ENCODE assay signal across 15 cellular contexts in the genomic region with DNA sequence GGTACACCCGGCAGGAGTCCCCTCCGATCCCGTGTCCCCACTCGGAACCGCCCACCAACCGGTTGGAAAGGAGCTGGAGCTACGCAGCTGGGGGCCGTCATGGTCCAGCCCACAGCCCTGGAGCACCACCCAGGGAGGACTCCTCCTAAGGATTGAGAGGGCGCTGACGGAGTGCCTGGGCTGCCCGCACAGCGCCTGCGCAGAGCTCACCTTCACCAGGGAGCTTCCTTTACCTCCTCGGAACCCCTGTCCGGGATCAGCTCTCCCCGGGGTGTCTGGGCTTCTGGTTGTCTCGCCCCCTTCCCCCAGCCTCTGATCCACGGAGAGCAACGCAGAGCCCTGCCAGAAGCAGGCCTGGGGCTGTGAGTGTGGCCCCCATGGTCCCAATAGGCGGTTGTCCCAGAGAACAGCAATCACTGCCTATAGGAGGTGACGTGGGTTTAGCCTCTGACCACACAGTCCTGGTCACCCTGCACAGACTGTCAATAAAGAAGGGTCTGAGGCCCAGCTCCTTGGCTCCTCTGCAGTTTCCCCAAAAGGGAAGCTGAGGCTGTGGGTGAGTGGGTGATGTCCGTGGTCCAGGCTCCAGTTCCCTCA. TPM values are rescaled to one million over a fixed set of nuclear protein-coding genes. Genes with fewer than 3 reads are reported as not detected.
DNase-seq lines count a peak whose midpoint lies in the region; ATAC-seq, FAIRE-seq and TF ChIP-seq lines count a peak whose summit lies in the region.
"Had no signal": no experiment of that assay in that cellular context is flagged by ENCODE, and none has a peak within 500 bp of the region (broad histone marks: within the 10 kb centered on the region; RNA-seq: fewer than 3 reads in every experiment).

No MANE protein-coding gene starts in this region.

- no peak overlapping the region; a peak in 1 of 7 replicates for H3K27ac Mint-ChIP-seq in H9
- H3K27ac Mint-ChIP-seq in naive B cell: peak overlapping the region in 1 of 6 donors; percentile 3
- H3K27ac Mint-ChIP-seq: activated CD4-positive, alpha-beta T cell treated with anti-CD3 and anti-CD28 coated beads for 36 hours; activated naive CD4-positive, alpha-beta T cell treated with anti-CD3 and anti-CD28 coated beads, Interleukin-2, amount 50 U/mL, for 24 hours; nephron had no signal

- POLR2A ChIA-PET in H1 (lab: Charles Lee; ENCODE audit: partially characterized antibody): interaction anchor here (0.6 to 7.0 kb wide), 15 partner anchors 9 to 45 kb away, joined by 3 to 57 read pairs (median 5); a partner anchor contains a TSS

- H3K79me2 ChIP-seq in H9 (ENCODE audit: insufficient read depth, low read length) (no peaks in the 10 kb centered on the region), H1 (ENCODE audit: control insufficient read depth in 1 of 2, insufficient read depth in 2 of 2, low read length in 2 of 2) (peaks cover 0 to 44% of the 10 kb centered on the region in 2 experiments; a peak in 2 of 4 replicates)

- H3K9me3 Mint-ChIP-seq in H9 (peaks cover 14% of the 10 kb centered on the region in 2 experiments), naive B cell (peaks cover 2 to 22% (median 8%) of the 10 kb centered on the region in 7 donors)
- H3K9me3 Mint-ChIP-seq: activated naive CD4-positive, alpha-beta T cell treated with anti-CD3 and anti-CD28 coated beads, Interleukin-2, amount 50 U/mL, for 24 hours had no signal

- H3K56ac ChIP-seq in H9 (ENCODE audit: insufficient read length, low read depth, low read length) (no peak overlapping the region), H1 (replicated peaks; ENCODE audit: insufficient read length, low read depth, low read length) (no peak overlapping the region)

- H3K79me1 ChIP-seq in H9 (ENCODE audit: insufficient read depth, low read depth, low read length, poor library complexity, severe bottlenecking): no peaks in the 10 kb centered on the region
- H3K79me1 ChIP-seq in H1 (ENCODE audit: low read depth, low read length): peaks cover 4% of the 10 kb centered on the region

- H4K5ac ChIP-seq in H9 (ENCODE audit: insufficient read length, low read depth, low read length) (no peak overlapping the region), H1 (ENCODE audit: insufficient read length, low read depth, low read length) (peak overlapping the region; percentile 49)

- no peak overlapping the region for H4K8ac ChIP-seq in H9 (replicated peaks; ENCODE audit: insufficient read length, low read depth, low read length)
- peak overlapping the region; percentile 29; the same call in 1 of the 2 replicates for H4K8ac ChIP-seq in H1 (ENCODE audit: extremely low read depth, insufficient read depth, low read length)

- H3K9me3 ChIP-seq in H9 (ENCODE audit: control insufficient read depth, low read depth, low read length): no peaks in the 10 kb centered on the region
- H3K9me3 ChIP-seq in H1 (ENCODE audit: insufficient read depth in 2 of 2, low read depth in 1 of 2, low read length in 1 of 2): no peaks in the 10 kb centered on the region

- FAIRE-seq in H1 (lab: Jason Lieb, UNC): peak; percentile 66

- no peak overlapping the region for H2BK120ac ChIP-seq in H9 (ENCODE audit: low read depth, low read length, poor library complexity, severe bottlenecking)
- H2BK120ac ChIP-seq in H1 (replicated peaks; ENCODE audit: low read depth, low read length): peak overlapping the region; percentile 73

- no peak for ATAC-seq in naive B cell (ENCODE audit: low read depth in 2 of 2)

- H3K36me3 Mint-ChIP-seq in H9 (ENCODE audit: insufficient read depth in 1 of 3, low read depth in 3 of 3): peaks cover 9 to 50% (median 34%) of the 10 kb centered on the region in 3 experiments
- peaks cover 4 to 15% of the 10 kb centered on the region in 2 donors for H3K36me3 Mint-ChIP-seq in naive B cell
- H3K36me3 Mint-ChIP-seq: activated naive CD4-positive, alpha-beta T cell treated with anti-CD3 and anti-CD28 coated beads, Interleukin-2, amount 50 U/mL, for 24 hours had no signal

- TF ChIP-seq CTCF in H9 (conservative IDR thresholded peaks at IDR 0.05) (no peak), H1 (IDR thresholded peaks at IDR 0.05; ENCODE audit: control extremely low read depth in 1 of 3, insufficient read depth in 1 of 3, low read depth in 1 of 3, low read length in 3 of 3) (no peak)

- H3K4me2 ChIP-seq in H9 (ENCODE audit: insufficient read depth, insufficient read length, low read length): peak overlapping the region; percentile 81
- peak overlapping the region; percentile 77 to 88 for H3K4me2 ChIP-seq in H1 (ENCODE audit: insufficient read depth in 1 of 2, low read depth in 2 of 2, low read length in 2 of 2)

- no peak overlapping the region for H2BK15ac ChIP-seq in H9 (ENCODE audit: low read depth, low read length)
- H2BK15ac ChIP-seq in H1 (ENCODE audit: low read length): peak overlapping the region; percentile 72; the same call in 1 of the 2 replicates

- no peak for TF ChIP-seq RAD21 in H1 (IDR thresholded peaks at IDR 0.05 in 1 of 2, conservative IDR thresholded peaks at IDR 0.05 in 1 of 2; ENCODE audit: low read depth in 2 of 2, low read length in 2 of 2)

- peaks cover 23% of the 10 kb centered on the region for H3K23me2 ChIP-seq in H9 (ENCODE audit: insufficient read length, low read depth, low read length, poor library complexity, severe bottlenecking)
- H3K23me2 ChIP-seq in H1 (ENCODE audit: low read depth, low read length): peaks cover 23% of the 10 kb centered on the region; the same call in 1 of the 2 replicates

- peak overlapping the region; percentile 69 to 95 (median 76) for H3K4me3 ChIP-seq in H1 (ENCODE audit: extremely low read depth in 1 of 4, insufficient read depth in 2 of 4, low read depth in 3 of 4, low read length in 4 of 4)

- H3K4me1 ChIP-seq in H9 (ENCODE audit: insufficient read depth, low read length): peaks cover 8% of the 10 kb centered on the region; the same call in 1 of the 2 replicates
- peaks cover 8 to 43% (median 31%) of the 10 kb centered on the region in 4 experiments for H3K4me1 ChIP-seq in H1 (replicated peaks in 1 of 4; ENCODE audit: control insufficient read depth in 3 of 4, insufficient read depth in 4 of 4, low read length in 3 of 4)

- H3K36me3 ChIP-seq in H1 (ENCODE audit: control insufficient read depth in 2 of 4, insufficient read depth in 4 of 4, low read length in 3 of 4): peaks cover 6 to 41% (median 25%) of the 10 kb centered on the region in 4 experiments
- H3K36me3 ChIP-seq: SJSA1 had no signal

- peak in 1 of 2 experiments; percentile 28; a peak in 1 of 3 replicates for TF ChIP-seq POLR2A in H1 (IDR thresholded peaks at IDR 0.05; ENCODE audit: control extremely low read depth in 1 of 2, low read depth in 2 of 2, low read length in 2 of 2)

- CTCF ChIA-PET in H1 (lab: Charles Lee; ENCODE audit: partially characterized antibody): interaction anchor here (0.7 to 9.8 kb wide), 15 partner anchors 8 to 520 kb away, joined by 3 to 80 read pairs (median 5); a partner anchor contains a TSS

- DNase-seq in 8988T (peak; percentile 18), H9 (peak; percentile 74), H1 (ENCODE audit: low read depth in 1 of 2, low spot score in 2 of 2) (peak; percentile 56 to 83), naive B cell (no peak), NCI-H1694 treated with DMSO at 0.1 percent for 48 hours (lab: John Stamatoyannopoulos, UW) (no peak), NCI-H1436 (lab: John Stamatoyannopoulos, UW) (no peak), globus pallidus (ENCODE audit: low spot score) (no peak)
- no peak for DNase-seq in activated CD8-positive, alpha-beta memory T cell treated with anti-CD3 and anti-CD28 coated beads, Interleukin-2, amount 50 U/mL, for 48 hours
- DNase-seq: stimulated activated CD4-positive, alpha-beta T cell treated with anti-CD3 and anti-CD28 coated beads, Interleukin-1b, Interleukin-23, amount 100 ng/mL, for 48 hours had no signal

- H3K4ac ChIP-seq in H9 (ENCODE audit: low read depth, low read length): no peak overlapping the region
- H3K4ac ChIP-seq in H1 (replicated peaks; ENCODE audit: insufficient read length, low read depth, low read length): no peak overlapping the region

- H3K18ac ChIP-seq in H9 (ENCODE audit: insufficient read length, low read depth, low read length) (peak overlapping the region; percentile 36), H1 (ENCODE audit: extremely low read depth, low read length) (peak overlapping the region; percentile 99)

- H3K4me1 Mint-ChIP-seq in H9: peaks cover 54 to 56% of the 10 kb centered on the region in 2 experiments
- peaks cover 12 to 18% (median 13%) of the 10 kb centered on the region in 3 donors for H3K4me1 Mint-ChIP-seq in naive B cell

- H3K4me3 Mint-ChIP-seq in H9 (peak overlapping the region; percentile 68 to 84), naive B cell (peak overlapping the region in 6 of 8 donors; percentile 49 to 78 (median 60))
- H3K4me3 Mint-ChIP-seq: activated CD4-positive, alpha-beta T cell treated with anti-CD3 and anti-CD28 coated beads for 36 hours had no signal

- H3K9ac ChIP-seq in H9 (ENCODE audit: extremely low read depth, insufficient read length, low read length): no peak overlapping the region
- peak overlapping the region; percentile 43 to 67 (median 58); a peak in 6 of 7 replicates for H3K9ac ChIP-seq in H1 (replicated peaks in 1 of 4; ENCODE audit: extremely low read depth in 1 of 4, low read depth in 3 of 4, low read length in 3 of 4)

- H3K27me3 ChIP-seq in H9 (ENCODE audit: insufficient read depth, low read length): peaks cover 28% of the 10 kb centered on the region; the same call in 1 of the 2 replicates
- H3K27me3 ChIP-seq in H1 (replicated peaks in 1 of 4; ENCODE audit: control insufficient read depth in 3 of 4, extremely low read depth in 1 of 4, insufficient read depth in 3 of 4, low read length in 3 of 4): peaks cover 12 to 40% (median 36%) of the 10 kb centered on the region in 4 experiments

- H3K14ac ChIP-seq in H9 (ENCODE audit: insufficient read depth, low read length): peak overlapping the region; percentile 88
- H3K14ac ChIP-seq in H1 (ENCODE audit: insufficient read length): no peak overlapping the region

- H2BK12ac ChIP-seq in H9 (ENCODE audit: insufficient read length, low read depth, low read length) (no peak overlapping the region), H1 (ENCODE audit: low read depth, low read length) (peak overlapping the region; percentile 98)

- no peak for TF ChIP-seq EP300 in H1 (IDR thresholded peaks at IDR 0.05; ENCODE audit: borderline replicate concordance in 1 of 2, low read depth in 2 of 2, low read length in 2 of 2)

- H2AFZ ChIP-seq in H9 (ENCODE audit: low read length) (no peak overlapping the region), H1 (ENCODE audit: low read length) (no peak overlapping the region)

- H2BK20ac ChIP-seq in H9 (ENCODE audit: low read depth, low read length, poor library complexity, severe bottlenecking) (no peak overlapping the region), H1 (ENCODE audit: low read length) (peak overlapping the region; percentile 25; the same call in 1 of the 2 replicates)

- WGBS in H9 (ENCODE audit: extremely low coverage, insufficient read length, low lambda C conversion rate): no CpG with 5 or more reads among the region's 22 CpGs
- WGBS in H1 (ENCODE audit: extremely low coverage in 1 of 2, insufficient coverage in 1 of 2, insufficient read length in 1 of 2, insufficient replicate concordance in 2 of 2, low coverage in 1 of 2, low lambda C conversion rate in 2 of 2, missing lambda C conversion rate in 1 of 2), 2 experiments: 13% methylated on average over 18 of the region's 22 CpGs; no CpG with 5 or more reads in 1 of the 2 experiments

- no peak overlapping the region for H3K23ac ChIP-seq in H9 (ENCODE audit: insufficient read length, low read depth, low read length)
- no peak overlapping the region for H3K23ac ChIP-seq in H1 (ENCODE audit: insufficient read length)

- H4K91ac ChIP-seq in H9 (ENCODE audit: insufficient read length, low read depth, low read length) (no peak overlapping the region), H1 (replicated peaks; ENCODE audit: insufficient read length, low read length) (peak overlapping the region; percentile 96)

- H4K20me1 ChIP-seq in H9 (ENCODE audit: control insufficient read depth, insufficient read depth, insufficient read length): peaks cover 3% of the 10 kb centered on the region
- peaks cover 2 to 13% of the 10 kb centered on the region in 2 experiments for H4K20me1 ChIP-seq in H1 (replicated peaks in 1 of 2; ENCODE audit: control insufficient read depth in 1 of 2, insufficient read depth in 2 of 2, low read length in 2 of 2)

- H2BK5ac ChIP-seq in H9 (ENCODE audit: insufficient read length, low read length) (no peak overlapping the region), H1 (ENCODE audit: low read depth, low read length) (peak overlapping the region; percentile 38; the same call in 1 of the 2 replicates)

- peaks cover 53% of the 10 kb centered on the region for H3K27me3 Mint-ChIP-seq in H9 (ENCODE audit: low read depth)
- peaks cover 40 to 78% (median 56%) of the 10 kb centered on the region in 3 donors for H3K27me3 Mint-ChIP-seq in naive B cell

- H3K27ac ChIP-seq in H9 (ENCODE audit: insufficient read length, low read depth, low read length) (no peak overlapping the region), H1 (ENCODE audit: low read depth, low read length) (peak overlapping the region; percentile 16; the same call in 1 of the 2 replicates)
- H3K27ac ChIP-seq: SJSA1 had no signal

- H3T11ph ChIP-seq in H9 (ENCODE audit: low read length): no peak overlapping the region

- no peak overlapping the region for H2AK5ac ChIP-seq in H9 (ENCODE audit: insufficient read length, low read length)
- peak overlapping the region; percentile 97 for H2AK5ac ChIP-seq in H1 (ENCODE audit: low read depth, low read length)

RNA-seq across cellular contexts. Expression of a gene that starts 14.6 kb away (rescaled TPM):
- total RNA-seq in H9 (2021): 1.3 and 1.4 TPM in 2 replicates
- 0.56 and 0.75 TPM in 2 replicates for total RNA-seq in H1 (2021; fragmentation: NEBNext Ultra II Directional; extraction: Animal tissue kit (Norgen Biotek cat#: 25700))
- 2.1 and 3.2 TPM in 2 replicates for polyA plus RNA-seq in H1 (2011; rRNA removed)
- 1.2 TPM for polyA plus RNA-seq in H1 (2011; cell fraction: cytosol; rRNA removed)
- polyA plus RNA-seq in H1 (2011; cell fraction: nucleus; rRNA removed): 2.3 TPM
- polyA plus RNA-seq in H1 (2012, experiment 1 of 2): 1.1 to 3.0 TPM (median 2.2 TPM) in 4 replicates
- polyA plus RNA-seq in H1 (2012, experiment 2 of 2): 1.0 TPM
- polyA plus RNA-seq in H1 (2013, experiment 1 of 2): 1.4 TPM
- polyA plus RNA-seq in H1 (2013, experiment 2 of 2): 1.1 TPM
- 0.44 and 0.57 TPM in 2 replicates for polyA minus RNA-seq in H1 (2011; rRNA and poly(A)+ RNA removed)
- 0.88 TPM for polyA minus RNA-seq in H1 (2011; cell fraction: cytosol; rRNA and poly(A)+ RNA removed)
- 0.70 TPM for polyA minus RNA-seq in H1 (2011; cell fraction: nucleus; rRNA and poly(A)+ RNA removed)
- not detected for polyA plus RNA-seq in naive B cell (ENCODE audit: low read depth in 6 of 6)
- total RNA-seq: activated CD4-positive, alpha-beta T cell treated with anti-CD3 and anti-CD28 coated beads for 36 hours; subcutaneous adipose tissue had no signal
- polyA plus RNA-seq: BJ had no signal

RNA-seq across cellular contexts. Expression of a gene that starts 34.7 kb away (rescaled TPM):
- not detected in 2 replicates for total RNA-seq in H9 (2021)
- not detected in 2 replicates for total RNA-seq in H1 (2021; fragmentation: NEBNext Ultra II Directional; extraction: Animal tissue kit (Norgen Biotek cat#: 25700))
- polyA plus RNA-seq in H1 (2011; rRNA removed): not detected in 2 replicates
- polyA plus RNA-seq in H1 (2011; cell fraction: cytosol; rRNA removed): not detected
- not detected for polyA plus RNA-seq in H1 (2011; cell fraction: nucleus; rRNA removed)
- polyA plus RNA-seq in H1 (2012, experiment 1 of 2): not detected in 4 replicates
- not detected for polyA plus RNA-seq in H1 (2012, experiment 2 of 2)
- not detected for polyA plus RNA-seq in H1 (2013, experiment 1 of 2)
- not detected for polyA plus RNA-seq in H1 (2013, experiment 2 of 2)
- not detected in 2 replicates for polyA minus RNA-seq in H1 (2011; rRNA and poly(A)+ RNA removed)
- not detected for polyA minus RNA-seq in H1 (2011; cell fraction: cytosol; rRNA and poly(A)+ RNA removed)
- not detected for polyA minus RNA-seq in H1 (2011; cell fraction: nucleus; rRNA and poly(A)+ RNA removed)
- not detected for polyA plus RNA-seq in naive B cell (ENCODE audit: low read depth in 6 of 6)
- total RNA-seq: activated CD4-positive, alpha-beta T cell treated with anti-CD3 and anti-CD28 coated beads for 36 hours; SJSA1; subcutaneous adipose tissue had no signal
- polyA plus RNA-seq: BJ had no signal

RNA-seq across cellular contexts. Expression of a gene that starts 42.7 kb away (rescaled TPM):
- 0.15 and 0.20 TPM in 2 replicates for total RNA-seq in H9 (2021)
- 0.15 TPM in 1 of 2 replicates, not detected in the other for total RNA-seq in H1 (2021; fragmentation: NEBNext Ultra II Directional; extraction: Animal tissue kit (Norgen Biotek cat#: 25700))
- polyA plus RNA-seq in H1 (2011; rRNA removed): 0.15 and 0.20 TPM in 2 replicates
- polyA plus RNA-seq in H1 (2011; cell fraction: cytosol; rRNA removed): 0.06 TPM
- 0.19 TPM for polyA plus RNA-seq in H1 (2011; cell fraction: nucleus; rRNA removed)
- 0.28 to 0.85 TPM (median 0.65 TPM) in 4 replicates for polyA plus RNA-seq in H1 (2012, experiment 1 of 2)
- polyA plus RNA-seq in H1 (2012, experiment 2 of 2): 0.07 TPM
- 0.12 TPM for polyA plus RNA-seq in H1 (2013, experiment 1 of 2)
- polyA plus RNA-seq in H1 (2013, experiment 2 of 2): 0.06 TPM
- 0.06 and 0.07 TPM in 2 replicates for polyA minus RNA-seq in H1 (2011; rRNA and poly(A)+ RNA removed)
- not detected for polyA minus RNA-seq in H1 (2011; cell fraction: cytosol; rRNA and poly(A)+ RNA removed)
- polyA minus RNA-seq in H1 (2011; cell fraction: nucleus; rRNA and poly(A)+ RNA removed): not detected
- polyA plus RNA-seq in naive B cell (ENCODE audit: low read depth in 6 of 6): under 1 TPM in 3 of 6 donors, not detected in 3; 0.26 to 0.69 (median 0.40) TPM
- total RNA-seq: activated CD4-positive, alpha-beta T cell treated with anti-CD3 and anti-CD28 coated beads for 36 hours; subcutaneous adipose tissue had no signal
- polyA plus RNA-seq: BJ had no signal

Comparison
In these comparisons a context has a peak if more than half of its experiments do, and no peak if none do; other contexts are left out.
1. DNase-seq: peak in 8988T (single experiment), H9 (single experiment) and H1 (2 of 2); none in naive B cell (single experiment), NCI-H1694 treated with DMSO at 0.1 percent for 48 hours (single experiment), activated CD8-positive, alpha-beta memory T cell treated with anti-CD3 and anti-CD28 coated beads, Interleukin-2, amount 50 U/mL, for 48 hours (single experiment), NCI-H1436 (single experiment) and globus pallidus (single experiment).